In the genomic region with DNA sequence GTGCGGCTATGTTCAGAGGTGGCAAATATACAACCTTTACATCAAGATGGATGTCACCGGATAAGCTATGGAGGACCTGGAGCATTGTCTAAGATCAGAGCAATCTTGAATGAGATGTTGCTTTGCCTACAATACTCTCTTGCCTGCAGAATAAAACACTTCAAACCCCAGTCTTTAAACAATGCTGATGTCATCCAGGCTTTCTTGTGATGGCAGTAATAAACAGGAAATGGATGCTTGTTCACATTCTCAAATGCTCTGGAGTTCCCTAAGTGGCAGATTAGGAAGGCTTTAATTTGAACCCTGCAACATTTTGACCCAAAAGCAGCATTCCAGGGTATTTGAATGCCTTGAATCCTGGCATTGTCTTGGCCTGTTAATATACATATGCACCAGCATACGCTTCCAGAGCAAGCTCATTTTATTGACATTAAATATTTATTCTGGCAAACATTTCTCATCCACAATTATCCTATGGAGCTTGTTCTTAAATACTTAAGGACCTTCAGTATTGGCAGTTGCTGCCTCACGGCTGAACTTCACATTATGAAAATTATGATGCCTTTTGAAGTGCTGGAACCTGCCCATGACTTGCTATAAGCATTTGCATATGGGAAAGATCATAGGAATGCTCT, we compare ENCODE assay signal across 1 cellular context.
A peak's percentile ranks its signal among the peaks of the same experiment; 100 is the strongest.
TF ChIP-seq lines count a peak whose summit lies in the region.

No MANE protein-coding gene starts in this region.

TF ChIP-seq in HEK293, 187 proteins besides CTCF, POLR2A, EP300 and RAD21 (continued from another document):
- TF ChIP-seq, protein P1, sequence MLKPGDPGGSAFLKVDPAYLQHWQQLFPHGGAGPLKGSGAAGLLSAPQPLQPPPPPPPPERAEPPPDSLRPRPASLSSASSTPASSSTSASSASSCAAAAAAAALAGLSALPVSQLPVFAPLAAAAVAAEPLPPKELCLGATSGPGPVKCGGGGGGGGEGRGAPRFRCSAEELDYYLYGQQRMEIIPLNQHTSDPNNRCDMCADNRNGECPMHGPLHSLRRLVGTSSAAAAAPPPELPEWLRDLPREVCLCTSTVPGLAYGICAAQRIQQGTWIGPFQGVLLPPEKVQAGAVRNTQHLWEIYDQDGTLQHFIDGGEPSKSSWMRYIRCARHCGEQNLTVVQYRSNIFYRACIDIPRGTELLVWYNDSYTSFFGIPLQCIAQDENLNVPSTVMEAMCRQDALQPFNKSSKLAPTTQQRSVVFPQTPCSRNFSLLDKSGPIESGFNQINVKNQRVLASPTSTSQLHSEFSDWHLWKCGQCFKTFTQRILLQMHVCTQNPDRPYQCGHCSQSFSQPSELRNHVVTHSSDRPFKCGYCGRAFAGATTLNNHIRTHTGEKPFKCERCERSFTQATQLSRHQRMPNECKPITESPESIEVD (tag by site-specific recombination; IDR thresholded peaks at IDR 0.05) = no peak
- TF ChIP-seq, protein P2, sequence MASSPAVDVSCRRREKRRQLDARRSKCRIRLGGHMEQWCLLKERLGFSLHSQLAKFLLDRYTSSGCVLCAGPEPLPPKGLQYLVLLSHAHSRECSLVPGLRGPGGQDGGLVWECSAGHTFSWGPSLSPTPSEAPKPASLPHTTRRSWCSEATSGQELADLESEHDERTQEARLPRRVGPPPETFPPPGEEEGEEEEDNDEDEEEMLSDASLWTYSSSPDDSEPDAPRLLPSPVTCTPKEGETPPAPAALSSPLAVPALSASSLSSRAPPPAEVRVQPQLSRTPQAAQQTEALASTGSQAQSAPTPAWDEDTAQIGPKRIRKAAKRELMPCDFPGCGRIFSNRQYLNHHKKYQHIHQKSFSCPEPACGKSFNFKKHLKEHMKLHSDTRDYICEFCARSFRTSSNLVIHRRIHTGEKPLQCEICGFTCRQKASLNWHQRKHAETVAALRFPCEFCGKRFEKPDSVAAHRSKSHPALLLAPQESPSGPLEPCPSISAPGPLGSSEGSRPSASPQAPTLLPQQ (tag by site-specific recombination; IDR thresholded peaks at IDR 0.05) = 0 out of 2 replicates have a peak, but pooled peaks have one; percentile 15
- TF ChIP-seq ZBTB21 (tag by site-specific recombination; IDR thresholded peaks at IDR 0.05) (peak; percentile 66), ZNF660 (tag by site-specific recombination; IDR thresholded peaks at IDR 0.05) (peak; percentile 52; the same call in 1 of the 2 replicates)
